Comparison of ENCODE assay signal across 8 cellular contexts in the genomic region with DNA sequence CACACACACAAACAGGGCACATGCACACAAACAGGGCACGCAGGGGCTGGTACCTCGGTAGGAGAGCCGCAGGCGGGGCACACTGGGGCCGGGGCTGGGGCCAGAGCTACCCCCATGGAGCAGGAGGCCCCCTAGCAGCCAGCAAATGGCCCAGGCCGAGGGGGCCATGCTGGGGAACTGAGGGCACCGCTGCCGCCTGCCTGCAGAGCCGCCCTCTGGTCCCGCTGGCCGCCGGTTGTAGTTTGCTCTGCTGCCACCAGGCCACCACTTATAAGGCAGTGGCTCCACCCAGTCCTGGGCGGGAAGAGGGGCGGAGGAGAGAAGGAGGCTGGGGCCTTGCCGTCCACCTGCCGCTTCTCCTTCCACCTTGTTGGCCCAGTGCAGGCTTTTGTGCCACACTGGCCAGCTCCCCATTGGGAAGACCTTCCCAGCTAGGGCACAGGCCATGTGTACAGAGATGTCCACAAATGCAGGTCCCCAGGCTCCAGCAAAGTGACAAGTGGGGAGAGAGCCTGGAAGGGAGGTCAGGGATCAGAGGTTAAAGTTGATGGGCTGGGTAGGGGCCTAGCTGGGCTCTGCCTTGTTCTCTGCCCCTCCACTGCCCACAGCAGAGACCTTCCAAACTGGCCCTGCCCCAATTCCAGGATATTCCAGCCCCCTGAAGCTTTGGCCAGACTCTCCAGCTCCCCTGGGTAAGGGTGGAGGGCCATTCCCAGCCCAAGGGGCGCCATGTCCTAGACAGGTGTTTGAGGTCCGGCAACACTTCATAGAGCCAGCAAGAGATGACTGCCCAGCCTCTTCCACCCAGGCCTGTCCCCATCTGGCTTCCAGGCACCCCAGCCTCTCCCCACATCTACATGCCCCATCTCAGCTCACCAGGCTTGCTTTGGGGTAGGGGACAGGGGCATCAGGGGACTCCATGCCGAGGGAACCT. TPM values are rescaled to one million over a fixed set of nuclear protein-coding genes. Genes with fewer than 3 reads are reported as not detected.
A peak's percentile ranks its signal among the peaks of the same experiment; 100 is the strongest.
DNase-seq lines count a peak whose midpoint lies in the region; ATAC-seq lines count a peak whose summit lies in the region.

A gene (minus strand): TSS at position 244 of the 934 bp plus-strand sequence. CDS start 76 bp downstream, at position 168.

- H3K27ac ChIP-seq in mesodermal cell (ENCODE audit: low read depth, low read length, severe bottlenecking), result no peak within 1 kb of the TSS

- peak; percentile 92 for ATAC-seq in GM18498 (IDR thresholded peaks at IDR 0.05; ENCODE audit: unreplicated experiment)
- ATAC-seq in HG02852 (IDR thresholded peaks at IDR 0.05; ENCODE audit: unreplicated experiment), result peak; percentile 64

- no peaks in the 10 kb centered on the region for H3K9me3 ChIP-seq in mesodermal cell (ENCODE audit: control insufficient read depth, low read length)

- peaks cover 11% of the 10 kb centered on the region for H3K4me1 ChIP-seq in mesodermal cell (ENCODE audit: control insufficient read depth, insufficient read depth, low read length, poor library complexity, severe bottlenecking)

- H3K36me3 ChIP-seq in mesodermal cell (ENCODE audit: control insufficient read depth, insufficient read depth, low read length), result no peaks in the 10 kb centered on the region

- H3K4me3 ChIP-seq in mesodermal cell (ENCODE audit: extremely low read depth, insufficient read depth, low read length, poor library complexity, severe bottlenecking), result peak within 1 kb of the TSS; percentile 27

- DNase-seq in NCI-H526 treated with DMSO at 0.1 percent for 48 hours (lab: John Stamatoyannopoulos, UW) (peak; percentile 72), ecto neural progenitor cell (ENCODE audit: low spot score) (peak; percentile 87), medulla oblongata (ENCODE audit: extremely low spot score) (no peak)
- DNase-seq in activated CD4-positive, alpha-beta T cell treated with anti-CD3 and anti-CD28 coated beads, Interleukin-2, amount 50 U/mL, for 24 hours (ENCODE audit: low read depth in 1 of 2, low spot score in 1 of 2), result peak; percentile 52 to 64
- peak; percentile 54 to 76 for DNase-seq in stimulated activated CD8-positive, alpha-beta memory T cell treated with anti-CD3 and anti-CD28 coated beads, Interleukin-7, amount 100 ng/mL, for 48 hours (ENCODE audit: extremely low read depth in 1 of 2, low read depth in 1 of 2)

- WGBS in mesodermal cell (ENCODE audit: insufficient coverage in 2 of 2), 2 experiments, result 27 to 29% methylated on average over 17 of the region's 19 CpGs

RNA-seq across cellular contexts. Expression of the gene that starts here (rescaled TPM):
- 24.5 TPM for polyA plus RNA-seq in mesodermal cell (2013, experiment 1 of 2)
- polyA plus RNA-seq in mesodermal cell (2013, experiment 2 of 2), result 16.1 TPM
